8 cellular contexts compared by ENCODE assay signal in genomic region chr1:28877132-28877781, GRCh38.
DNase-seq lines count a peak whose midpoint lies in the region; ATAC-seq and FAIRE-seq lines count a peak whose summit lies in the region.

No MANE protein-coding gene starts in this region.

- no peak for ATAC-seq in GM19324 (IDR thresholded peaks at IDR 0.05; ENCODE audit: low FRiP score, unreplicated experiment)

- FAIRE-seq in HTR-8/SVneo (lab: Jason Lieb, UNC) (peak; percentile 52), endometrium (lab: Jason Lieb, UNC) (peak; percentile 18)

- DNase-seq in DMS79 (lab: John Stamatoyannopoulos, UW) (peak; percentile 59), HTR-8/SVneo (ENCODE audit: insufficient read length, low spot score) (peak; percentile 75), NOMO-1 treated with dmso at 0.1 percent for 144 hours (lab: John Stamatoyannopoulos, UW; ENCODE audit: unreplicated experiment) (peak; percentile 49), middle frontal gyrus (ENCODE audit: extremely low spot score, low spot score) (peak; percentile 69)
- peak; percentile 48 to 54 for DNase-seq in activated CD8-positive, alpha-beta memory T cell treated with anti-CD3 and anti-CD28 coated beads for 4 hours (ENCODE audit: low read depth in 2 of 2)
- peak; percentile 87 for DNase-seq in stimulated activated CD8-positive, alpha-beta memory T cell treated with anti-CD3 and anti-CD28 coated beads, Interleukin-4, amount 100 ng/mL, for 48 hours
